Comparison of ENCODE assay signal across 10 cellular contexts in the genomic region with DNA sequence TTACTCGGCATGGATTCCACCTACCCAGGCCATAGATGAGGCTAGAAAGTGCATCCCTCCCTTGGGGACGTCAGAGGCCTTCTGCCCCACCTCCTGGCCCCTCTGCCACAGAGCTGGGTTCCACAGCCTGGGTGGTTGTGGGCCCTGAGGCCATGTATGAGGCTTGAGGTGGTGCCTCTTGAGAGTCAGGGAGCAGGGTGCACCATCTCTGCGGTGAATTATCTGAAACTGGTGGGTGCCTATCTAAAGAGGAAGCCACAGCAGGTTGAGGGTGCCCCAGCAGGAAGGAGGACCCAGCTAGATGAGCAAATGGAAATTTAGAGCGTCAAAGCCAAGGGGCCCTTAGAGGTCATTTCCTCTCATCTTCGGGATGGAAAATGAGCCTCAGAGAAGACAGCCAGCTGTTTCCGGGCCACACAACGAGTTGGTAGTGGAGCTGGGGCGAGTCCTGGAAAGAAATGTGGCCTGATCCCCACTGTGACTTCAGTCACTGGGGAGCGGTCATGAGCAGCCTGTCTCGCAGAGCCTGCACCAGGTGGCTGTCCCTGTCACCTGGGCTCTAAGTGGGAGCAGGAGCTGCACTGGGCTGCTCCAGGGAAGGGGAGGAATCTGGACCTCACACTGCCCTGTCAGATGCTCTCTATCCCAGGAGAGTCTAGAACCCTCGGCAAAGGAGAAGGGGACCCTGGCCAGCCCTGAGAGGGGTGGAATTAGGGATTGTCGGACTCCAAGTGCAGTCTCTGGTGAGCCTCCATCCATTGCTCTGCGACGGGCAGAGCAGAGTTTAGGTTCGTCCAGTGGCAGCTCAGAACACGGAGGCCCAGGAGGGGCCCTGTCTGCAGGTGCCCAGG. TPM values are rescaled to one million over a fixed set of nuclear protein-coding genes. Genes with fewer than 3 reads are reported as not detected.
DNase-seq lines count a peak whose midpoint lies in the region; FAIRE-seq and TF ChIP-seq lines count a peak whose summit lies in the region.
"Had no signal": no experiment of that assay in that cellular context is flagged by ENCODE, and none has a peak within 500 bp of the region (broad histone marks: within the 10 kb centered on the region; RNA-seq: fewer than 3 reads in every experiment).

No MANE protein-coding gene starts in this region.

- no peaks in the 10 kb centered on the region for H3K9me3 Mint-ChIP-seq in activated CD4-positive, alpha-beta memory T cell treated with anti-CD3 and anti-CD28 coated beads, Interleukin-2, amount 10 ng/mL, durations not matched to agents 7 days and 5 days

- no peaks in the 10 kb centered on the region for H3K27me3 ChIP-seq in esophagus squamous epithelium
- H3K27me3 ChIP-seq: cardiac muscle cell had no signal

- peak; percentile 74 for DNase-seq in NK-92 treated with Interleukin-12 subunit alpha and Interleukin-12 subunit beta, amount 100 ng/mL, for 24 hours (lab: John Stamatoyannopoulos, UW)
- no peak for DNase-seq in NK-92 (lab: John Stamatoyannopoulos, UW; ENCODE audit: unreplicated experiment)
- peak in 40 of 76 experiments; percentile 12 to 79 (median 38) for DNase-seq in HUDEP-2 (lab: John Stamatoyannopoulos, UW; ENCODE audit: unreplicated experiment in 76 of 76)
- peak; percentile 88 for DNase-seq in activated CD4-positive, alpha-beta memory T cell treated with anti-CD3 and anti-CD28 coated beads, Interleukin-2, amount 10 ng/mL, durations not matched to agents 7 days and 5 days
- DNase-seq in esophagus squamous epithelium (lab: John Stamatoyannopoulos, UW), result peak; percentile 44
- peak; percentile 39 to 59 for DNase-seq in stimulated activated CD4-positive, alpha-beta T cell treated with anti-CD3 and anti-CD28 coated beads, Interleukin-15, amount 100 ng/mL, for 1 hour (ENCODE audit: low read depth in 1 of 2, low spot score in 1 of 2)
- DNase-seq in A172 (ENCODE audit: low spot score), result no peak
- DNase-seq in frontal cortex (ENCODE audit: low spot score in 2 of 2), result no peak

- peaks cover 20% of the 10 kb centered on the region for H3K36me3 Mint-ChIP-seq in activated CD4-positive, alpha-beta memory T cell treated with anti-CD3 and anti-CD28 coated beads, Interleukin-2, amount 10 ng/mL, durations not matched to agents 7 days and 5 days (ENCODE audit: low read depth)

- intact Hi-C loops in esophagus squamous epithelium (cut with DNase I), result no loop called here

- H3K9me3 ChIP-seq in esophagus squamous epithelium, result no peaks in the 10 kb centered on the region

- H3K4me3 ChIP-seq in esophagus squamous epithelium, result no peak overlapping the region
- H3K4me3 ChIP-seq: cardiac muscle cell had no signal

- peak overlapping the region; percentile 92 for H3K27ac Mint-ChIP-seq in activated CD4-positive, alpha-beta memory T cell treated with anti-CD3 and anti-CD28 coated beads, Interleukin-2, amount 10 ng/mL, durations not matched to agents 7 days and 5 days

- peak overlapping the region; percentile 19 for H3K4me3 Mint-ChIP-seq in activated CD4-positive, alpha-beta memory T cell treated with anti-CD3 and anti-CD28 coated beads, Interleukin-2, amount 10 ng/mL, durations not matched to agents 7 days and 5 days

- CTCF ChIA-PET in activated CD4-positive, alpha-beta memory T cell treated with anti-CD3 and anti-CD28 coated beads, Interleukin-2, amount 10 ng/mL, durations not matched to agents 7 days and 5 days (lab: Charles Lee), result interaction anchor here (0.8 to 2.5 kb wide), 9 partner anchors 9 to 278 kb away, joined by 3 to 16 read pairs (median 4); partner anchors contain the start of gene GUCD1

- H3K27ac ChIP-seq in esophagus squamous epithelium, result peak overlapping the region; percentile 13 to 85 (median 38)
- H3K27ac ChIP-seq: 22Rv1, cardiac muscle cell had no signal

- H3K27me3 Mint-ChIP-seq in activated CD4-positive, alpha-beta memory T cell treated with anti-CD3 and anti-CD28 coated beads, Interleukin-2, amount 10 ng/mL, durations not matched to agents 7 days and 5 days, result no peaks in the 10 kb centered on the region

- H3K4me1 ChIP-seq in esophagus squamous epithelium, result peaks cover 27 to 57% (median 40%) of the 10 kb centered on the region in 3 donors

- FAIRE-seq in frontal cortex (lab: Jason Lieb, UNC), result no peak

- H3K36me3 ChIP-seq in esophagus squamous epithelium, result no peaks in the 10 kb centered on the region
- H3K36me3 ChIP-seq: cardiac muscle cell had no signal

- WGBS in esophagus squamous epithelium, 2 donors, result 54 to 68% methylated on average over 11 to 14 of the region's 16 CpGs

- H3K4me1 Mint-ChIP-seq in activated CD4-positive, alpha-beta memory T cell treated with anti-CD3 and anti-CD28 coated beads, Interleukin-2, amount 10 ng/mL, durations not matched to agents 7 days and 5 days, result peaks cover 72% of the 10 kb centered on the region

- POLR2A ChIA-PET in activated CD4-positive, alpha-beta memory T cell treated with anti-CD3 and anti-CD28 coated beads, Interleukin-2, amount 10 ng/mL, durations not matched to agents 7 days and 5 days (lab: Charles Lee), result interaction anchor here (1.0 to 3.9 kb wide), 12 partner anchors 7 to 119 kb away, joined by 3 to 22 read pairs (median 4); partner anchors contain the start of gene ADORA2A

- TF ChIP-seq POLR2A in esophagus squamous epithelium (IDR thresholded peaks at IDR 0.05), result no peak

- no peak for TF ChIP-seq CTCF in esophagus squamous epithelium (IDR thresholded peaks at IDR 0.05)

RNA-seq across cellular contexts. Expression of gene ADORA2A, which starts 7.3 kb away (rescaled TPM):
- total RNA-seq in activated CD4-positive, alpha-beta memory T cell treated with anti-CD3 and anti-CD28 coated beads, Interleukin-2, amount 10 ng/mL, durations not matched to agents 7 days and 5 days, result 10 to 100 TPM; 19.7 to 19.8 TPM
- 1 to 10 TPM; 1.0 to 4.0 (median 2.4) TPM for total RNA-seq in esophagus squamous epithelium
- 0.52 and 5.1 TPM in 2 replicates for total RNA-seq in A172 (2014; rRNA removed; shearing (Covaris generic))
- total RNA-seq in frontal cortex, result 6.5 TPM

Comparison
In these comparisons a context has a peak if more than half of its experiments do, and no peak if none do; other contexts are left out.
1. DNase-seq: peak in NK-92 treated with Interleukin-12 subunit alpha and Interleukin-12 subunit beta, amount 100 ng/mL, for 24 hours (single experiment), HUDEP-2 (40 of 76), activated CD4-positive, alpha-beta memory T cell treated with anti-CD3 and anti-CD28 coated beads, Interleukin-2, amount 10 ng/mL, durations not matched to agents 7 days and 5 days (single experiment), esophagus squamous epithelium (single experiment) and stimulated activated CD4-positive, alpha-beta T cell treated with anti-CD3 and anti-CD28 coated beads, Interleukin-15, amount 100 ng/mL, for 1 hour (2 of 2); none in NK-92 (single experiment), A172 (single experiment) and frontal cortex (0 of 2).